In genomic region chr15:29666241-29666640, GRCh38 we compare ENCODE assay signal across 29 cellular contexts.
"Had no signal": no experiment of that assay in that cellular context is flagged by ENCODE, and none has a peak within 500 bp of the region (broad histone marks: within the 10 kb centered on the region; RNA-seq: fewer than 3 reads in every experiment).

No MANE protein-coding gene starts in this region.

- H3K36me3 Mint-ChIP-seq: immature natural killer cell; mesothelial cell of epicardium; naive B cell; natural killer cell; stimulated activated memory B cell treated with anti-CD40 and anti-IgM and Interleukin-4, amounts not matched to agents 10 μg/mL and 1 μg/mL and 100 μg/mL, for 72 hours had no signal

- FAIRE-seq: islet of Langerhans, kidney had no signal

- H3K4me1 ChIP-seq: left lung, right atrium auricular region, testis, vagina had no signal

- H3K27me3 ChIP-seq: left lung, ovary, right atrium auricular region, right lobe of liver, stomach, testis, thyroid gland, transverse colon, upper lobe of left lung, vagina had no signal

- H3K4me3 ChIP-seq: left lung, lower lobe of right lung, ovary, right atrium auricular region, right lobe of liver, smooth muscle cell, stomach, testis, thyroid gland, transverse colon, upper lobe of left lung, vagina had no signal

- H3K9me3 Mint-ChIP-seq: immature natural killer cell; natural killer cell; nephron progenitor cell; stimulated activated memory B cell treated with anti-CD40 and anti-IgM and Interleukin-4, amounts not matched to agents 10 μg/mL and 1 μg/mL and 100 μg/mL, for 72 hours had no signal

- H3K4me2 ChIP-seq: smooth muscle cell had no signal

- H3K4me1 Mint-ChIP-seq: immature natural killer cell; naive B cell; natural killer cell; stimulated activated memory B cell treated with anti-CD40 and anti-IgM and Interleukin-4, amounts not matched to agents 10 μg/mL and 1 μg/mL and 100 μg/mL, for 72 hours had no signal

- H3K27ac Mint-ChIP-seq: immature natural killer cell; mesothelial cell of epicardium; natural killer cell; nephron progenitor cell; progenitor cell of endocrine pancreas; stimulated activated memory B cell treated with anti-CD40 and anti-IgM and Interleukin-4, amounts not matched to agents 10 μg/mL and 1 μg/mL and 100 μg/mL, for 72 hours had no signal

- H3K4me3 Mint-ChIP-seq: immature natural killer cell; mesothelial cell of epicardium; naive B cell; natural killer cell; nephron progenitor cell; stimulated activated memory B cell treated with anti-CD40 and anti-IgM and Interleukin-4, amounts not matched to agents 10 μg/mL and 1 μg/mL and 100 μg/mL, for 72 hours had no signal

- ATAC-seq: left colon; left lung; lower lobe of right lung; natural killer cell; right lobe of liver; stimulated activated memory B cell treated with anti-CD40 and anti-IgM and Interleukin-4, amounts not matched to agents 10 μg/mL and 1 μg/mL and 100 μg/mL, for 72 hours; stimulated activated naive CD8-positive, alpha-beta T cell treated with anti-CD3 and anti-CD28 coated beads, Interleukin-15, Interleukin-2, amounts not matched to agents 100 U/mL and 50 U/mL, for 24 hours had no signal

- H3K9me3 ChIP-seq: left lung, lower lobe of right lung, ovary, right atrium auricular region, right lobe of liver, stomach, testis, thyroid gland, transverse colon, upper lobe of left lung, vagina had no signal

- DNase-seq: immature natural killer cell; kidney; left colon; left lung; lower lobe of right lung; mammary epithelial cell; mesenchymal stem cell; naive B cell; natural killer cell; nephron progenitor cell; ovary; right lobe of liver; stimulated activated CD4-positive, alpha-beta T cell treated with anti-CD3 and anti-CD28 coated beads, Interleukin-1b, Interleukin-23, amount 100 ng/mL, for 48 hours; stimulated activated CD4-positive, alpha-beta T cell treated with anti-CD3 and anti-CD28 coated beads, Interleukin-2, amount 100 ng/mL, for 48 hours; stimulated activated CD4-positive, alpha-beta T cell treated with anti-CD3 and anti-CD28 coated beads, Interleukin-4, amount 100 ng/mL, for 4 hours; stimulated activated CD8-positive, alpha-beta memory T cell treated with anti-CD3 and anti-CD28 coated beads, Interleukin-4, amount 100 ng/mL, for 48 hours; stimulated activated naive CD8-positive, alpha-beta T cell treated with anti-CD3 and anti-CD28 coated beads, Interleukin-15, Interleukin-2, amounts not matched to agents 100 U/mL and 50 U/mL, for 24 hours; stomach; thyroid gland; transverse colon; upper lobe of left lung had no signal

- H3K36me3 ChIP-seq: left lung, lower lobe of right lung, ovary, right atrium auricular region, right lobe of liver, stomach, thyroid gland, transverse colon, upper lobe of left lung, vagina had no signal

- H3K27ac ChIP-seq: left lung, lower lobe of right lung, ovary, right atrium auricular region, right lobe of liver, stomach, testis, thyroid gland, transverse colon, upper lobe of left lung, vagina had no signal
